Comparison of ENCODE assay signal across 8 cellular contexts in genomic region chr9:128946544-128946943, GRCh38. TPM values are rescaled to one million over a fixed set of nuclear protein-coding genes. Genes with fewer than 3 reads are reported as not detected.
DNase-seq lines count a peak whose midpoint lies in the region; ATAC-seq lines count a peak whose summit lies in the region.

No MANE protein-coding gene starts in this region.

- DNase-seq in HAP-1 (ENCODE audit: low spot score in 2 of 2) (no peak), right cardiac atrium (peak in 1 of 3 donors; percentile 59), cerebellar cortex (ENCODE audit: low spot score) (no peak), posterior vena cava (ENCODE audit: low spot score) (no peak)
- no peak for DNase-seq in activated CD4-positive, alpha-beta memory T cell treated with anti-CD3 and anti-CD28 coated beads for 36 hours

- peaks cover 26% of the 10 kb centered on the region for H3K4me1 Mint-ChIP-seq in activated CD4-positive, alpha-beta memory T cell treated with anti-CD3 and anti-CD28 coated beads for 36 hours (ENCODE audit: low read depth)

- peaks cover 21% of the 10 kb centered on the region for H3K36me3 Mint-ChIP-seq in activated CD4-positive, alpha-beta memory T cell treated with anti-CD3 and anti-CD28 coated beads for 36 hours

- no peaks in the 10 kb centered on the region for H3K9me3 ChIP-seq in HAP-1
- no peaks in the 10 kb centered on the region for H3K9me3 ChIP-seq in right cardiac atrium (ENCODE audit: control insufficient read depth, low read length)
- no peaks in the 10 kb centered on the region for H3K9me3 ChIP-seq in skeletal muscle tissue (ENCODE audit: control insufficient read depth in 3 of 3, low read length in 3 of 3)

- no peaks in the 10 kb centered on the region for H3K9me3 Mint-ChIP-seq in activated CD4-positive, alpha-beta memory T cell treated with anti-CD3 and anti-CD28 coated beads for 36 hours

- H3K4me3 ChIP-seq in HAP-1 (peak overlapping the region; percentile 96), right cardiac atrium (ENCODE audit: low read length) (peak overlapping the region; percentile 57), skeletal muscle tissue (ENCODE audit: low read length in 3 of 3) (peak overlapping the region; percentile 83 to 97 (median 94))

- H3K27me3 ChIP-seq in HAP-1 (ENCODE audit: low read depth): no peaks in the 10 kb centered on the region
- no peaks in the 10 kb centered on the region for H3K27me3 ChIP-seq in right cardiac atrium (ENCODE audit: control insufficient read depth, insufficient read depth)
- H3K27me3 ChIP-seq in skeletal muscle tissue (ENCODE audit: control insufficient read depth in 3 of 3, insufficient read depth in 3 of 3, low read length in 3 of 3): no peaks in the 10 kb centered on the region

- H3K4me1 ChIP-seq in HAP-1: peaks cover 4% of the 10 kb centered on the region; the same call in 1 of the 2 replicates
- H3K4me1 ChIP-seq in right cardiac atrium (ENCODE audit: control insufficient read depth, insufficient read depth, low read length): peaks cover 7% of the 10 kb centered on the region
- peaks cover 15 to 37% (median 30%) of the 10 kb centered on the region in 3 donors for H3K4me1 ChIP-seq in skeletal muscle tissue (ENCODE audit: control insufficient read depth in 3 of 3, insufficient read depth in 3 of 3, low read length in 3 of 3)

- POLR2A ChIA-PET in activated CD4-positive, alpha-beta memory T cell treated with anti-CD3 and anti-CD28 coated beads for 36 hours (lab: Charles Lee): interaction anchor here (0.9 kb wide), 1 partner anchor 128 kb away, joined by 3 read pairs; the partner anchor contains the start of gene ENDOG

- H3K9ac ChIP-seq in skeletal muscle tissue (ENCODE audit: low read depth in 1 of 3, low read length in 3 of 3): peak overlapping the region; percentile 87 to 95 (median 94)

- peak overlapping the region; percentile 77 for H3K27ac ChIP-seq in right cardiac atrium (ENCODE audit: low read length)
- H3K27ac ChIP-seq in skeletal muscle tissue (ENCODE audit: low read depth, low read length): no peak overlapping the region

- no peaks in the 10 kb centered on the region for H3K27me3 Mint-ChIP-seq in activated CD4-positive, alpha-beta memory T cell treated with anti-CD3 and anti-CD28 coated beads for 36 hours

- H3K4me3 Mint-ChIP-seq in activated CD4-positive, alpha-beta memory T cell treated with anti-CD3 and anti-CD28 coated beads for 36 hours: peak overlapping the region; percentile 98

- H3K36me3 ChIP-seq in HAP-1 (replicated peaks) (peaks cover 21% of the 10 kb centered on the region), skeletal muscle tissue (ENCODE audit: control insufficient read depth in 3 of 3, insufficient read depth in 3 of 3, low read length in 3 of 3) (peaks cover 10 to 13% (median 12%) of the 10 kb centered on the region in 3 donors)

- CTCF ChIA-PET in activated CD4-positive, alpha-beta memory T cell treated with anti-CD3 and anti-CD28 coated beads for 36 hours (lab: Charles Lee): interaction anchor here (0.6 kb wide), 1 partner anchor 12 kb away, joined by 3 read pairs; no protein-coding TSS in a partner anchor

- WGBS in right cardiac atrium: 65% methylated on average over 9 of the region's 9 CpGs

- intact Hi-C loops in activated CD4-positive, alpha-beta memory T cell treated with anti-CD3 and anti-CD28 coated beads for 36 hours (cut with micrococcal nuclease): loop anchor here (5.0 kb wide), 3 partner anchors 129 to 259 kb away; partner anchors contain the start of genes ENDOG, SET and ZER1
- intact Hi-C loops in right cardiac atrium (cut with DNase I): no loop called here
- intact Hi-C loops in posterior vena cava (cut with DNase I): no loop called here

- in situ Hi-C loops in HAP-1 (cut with MboI; ENCODE audit: low sequenced_read_pairs): no loop called here

- peak overlapping the region; percentile 98 for H3K27ac Mint-ChIP-seq in activated CD4-positive, alpha-beta memory T cell treated with anti-CD3 and anti-CD28 coated beads for 36 hours

- ATAC-seq in right cardiac atrium: no peak
- no peak for ATAC-seq in HG02798 (IDR thresholded peaks at IDR 0.05; ENCODE audit: poor library complexity, unreplicated experiment)
- ATAC-seq in GM18907 (IDR thresholded peaks at IDR 0.05; ENCODE audit: unreplicated experiment): no peak

RNA-seq across cellular contexts. Expression of gene DOLK, which starts 0.9 kb away (rescaled TPM):
- total RNA-seq in activated CD4-positive, alpha-beta memory T cell treated with anti-CD3 and anti-CD28 coated beads for 36 hours: 1 to 10 TPM; 5.7 to 6.7 TPM
- total RNA-seq in right cardiac atrium: 10 to 100 TPM; 10.0 to 11.8 (median 11.2) TPM
- polyA plus RNA-seq in right cardiac atrium: 9.6 TPM
- total RNA-seq in skeletal muscle tissue: 11.5 TPM
- total RNA-seq in posterior vena cava: 1 to 10 TPM; 9.0 to 10.0 TPM

RNA-seq across cellular contexts. Expression of gene NUP188, which starts 1.0 kb away (rescaled TPM):
- 100 to 1,000 TPM; 121 to 124 TPM for total RNA-seq in activated CD4-positive, alpha-beta memory T cell treated with anti-CD3 and anti-CD28 coated beads for 36 hours
- total RNA-seq in right cardiac atrium (10 to 100 TPM; 16.1 to 24.6 (median 17.8) TPM), skeletal muscle tissue (36.5 TPM), posterior vena cava (10 to 100 TPM; 33.2 to 34.1 TPM)
- polyA plus RNA-seq in right cardiac atrium: 9.8 TPM

RNA-seq across cellular contexts. Expression of gene PHYHD1, which starts 25.8 kb away (rescaled TPM):
- total RNA-seq in activated CD4-positive, alpha-beta memory T cell treated with anti-CD3 and anti-CD28 coated beads for 36 hours: under 1 TPM; 0.34 to 0.88 TPM
- total RNA-seq in right cardiac atrium (10 to 100 TPM; 30.4 to 64.4 (median 38.0) TPM), skeletal muscle tissue (17.7 TPM), posterior vena cava (10 to 100 TPM; 11.4 to 24.8 TPM)
- 57.8 TPM for polyA plus RNA-seq in right cardiac atrium
